8 cellular contexts compared by ENCODE assay signal in genomic region chr2:10493636-10494281, GRCh38. TPM values are rescaled to one million over a fixed set of nuclear protein-coding genes. Genes with fewer than 3 reads are reported as not detected.
A peak's percentile ranks its signal among the peaks of the same experiment; 100 is the strongest.
DNase-seq lines count a peak whose midpoint lies in the region; ATAC-seq, FAIRE-seq and TF ChIP-seq lines count a peak whose summit lies in the region.

No MANE protein-coding gene starts in this region.

- no peaks in the 10 kb centered on the region for H3K9me3 ChIP-seq in RWPE2 (ENCODE audit: severe bottlenecking)
- H3K9me3 ChIP-seq in mucosa of descending colon, result no peaks in the 10 kb centered on the region
- H3K9me3 ChIP-seq in stomach, result peaks cover 0 to 5% (median 0%) of the 10 kb centered on the region in 4 donors

- no peak for TF ChIP-seq EP300 in stomach (IDR thresholded peaks at IDR 0.05)

- no peak for TF ChIP-seq POLR2A in stomach (IDR thresholded peaks at IDR 0.05)

- no peak overlapping the region for H3K4me3 Mint-ChIP-seq in activated naive CD4-positive, alpha-beta T cell treated with anti-CD3 and anti-CD28 coated beads for 36 hours

- no peak for FAIRE-seq in D721Med (lab: Jason Lieb, UNC)

- peaks cover 4% of the 10 kb centered on the region for H3K27me3 Mint-ChIP-seq in activated naive CD4-positive, alpha-beta T cell treated with anti-CD3 and anti-CD28 coated beads for 36 hours (ENCODE audit: low read depth)

- intact Hi-C loops in activated naive CD4-positive, alpha-beta T cell treated with anti-CD3 and anti-CD28 coated beads for 36 hours (cut with micrococcal nuclease), result loop anchor here (1.0 kb wide), 2 partner anchors 45 to 161 kb away; partner anchors contain the start of gene ODC1
- intact Hi-C loops in mucosa of descending colon (cut with DNase I, micrococcal nuclease), result no loop called here
- intact Hi-C loops in stomach (cut with DNase I; ENCODE audit: low total_unique reads), result no loop called here

- H3K4me1 Mint-ChIP-seq in activated naive CD4-positive, alpha-beta T cell treated with anti-CD3 and anti-CD28 coated beads for 36 hours (ENCODE audit: low read depth), result peaks cover 13% of the 10 kb centered on the region

- peak overlapping the region; percentile 50 for H3K27ac ChIP-seq in RWPE2 (ENCODE audit: poor library complexity, severe bottlenecking)
- H3K27ac ChIP-seq in stomach, result peak overlapping the region in 2 of 5 donors; percentile 62 to 68

- peaks cover 21% of the 10 kb centered on the region for H3K4me1 ChIP-seq in RWPE2 (ENCODE audit: insufficient read depth, poor library complexity, severe bottlenecking)
- H3K4me1 ChIP-seq in mucosa of descending colon (ENCODE audit: low read depth), result peaks cover 19% of the 10 kb centered on the region
- peaks cover 0 to 27% (median 19%) of the 10 kb centered on the region in 4 donors for H3K4me1 ChIP-seq in stomach

- peaks cover 2% of the 10 kb centered on the region for H3K9me3 Mint-ChIP-seq in activated naive CD4-positive, alpha-beta T cell treated with anti-CD3 and anti-CD28 coated beads for 36 hours

- WGBS in stomach, 5 donors, result 35 to 47% (median 39%) methylated on average over 14 to 22 of the region's 22 CpGs

- no peaks in the 10 kb centered on the region for H3K36me3 Mint-ChIP-seq in activated naive CD4-positive, alpha-beta T cell treated with anti-CD3 and anti-CD28 coated beads for 36 hours (ENCODE audit: low read depth)

- no peaks in the 10 kb centered on the region for H3K36me3 ChIP-seq in RWPE2 (ENCODE audit: low read depth)
- no peaks in the 10 kb centered on the region for H3K36me3 ChIP-seq in mucosa of descending colon (ENCODE audit: low read depth)
- H3K36me3 ChIP-seq in stomach, result no peaks in the 10 kb centered on the region

- peak overlapping the region; percentile 46 for H3K27ac Mint-ChIP-seq in activated naive CD4-positive, alpha-beta T cell treated with anti-CD3 and anti-CD28 coated beads for 36 hours

- DNase-seq in RWPE2 (ENCODE audit: low spot score), result peak; percentile 98
- DNase-seq in activated naive CD4-positive, alpha-beta T cell treated with anti-CD3 and anti-CD28 coated beads for 36 hours, result peak; percentile 89
- peak; percentile 65 to 89 (median 79) for DNase-seq in mucosa of descending colon
- peak; percentile 84 for DNase-seq in stomach
- no peak for DNase-seq in D721Med (ENCODE audit: insufficient read length, low spot score)
- no peak for DNase-seq in NCI-H524 treated with DMSO at 0.1 percent for 48 hours (lab: John Stamatoyannopoulos, UW)

- TF ChIP-seq CTCF in RWPE2 (IDR thresholded peaks at IDR 0.05; ENCODE audit: poor library complexity, severe bottlenecking) (no peak), mucosa of descending colon (IDR thresholded peaks at IDR 0.05) (no peak), stomach (IDR thresholded peaks at IDR 0.05) (no peak), D721Med (IDR thresholded peaks at IDR 0.05; ENCODE audit: insufficient read depth, missing control alignments) (no peak)

- CTCF ChIA-PET in activated naive CD4-positive, alpha-beta T cell treated with anti-CD3 and anti-CD28 coated beads for 36 hours (lab: Charles Lee), result no interaction called here

- H3K27me3 ChIP-seq in RWPE2 (ENCODE audit: insufficient read depth, poor library complexity, severe bottlenecking), result no peaks in the 10 kb centered on the region
- peaks cover 0 to 22% (median 0%) of the 10 kb centered on the region in 3 donors for H3K27me3 ChIP-seq in stomach

- peak; percentile 98 for ATAC-seq in GM18873 (IDR thresholded peaks at IDR 0.05; ENCODE audit: low FRiP score, unreplicated experiment)
- ATAC-seq in HG03039 (IDR thresholded peaks at IDR 0.05; ENCODE audit: unreplicated experiment), result peak; percentile 83
- ATAC-seq in RWPE2 (ENCODE audit: low read depth), result peak; percentile 90
- ATAC-seq in mucosa of descending colon, result peak; percentile 77

- H3K4me3 ChIP-seq in RWPE2 (ENCODE audit: severe bottlenecking) (no peak overlapping the region), mucosa of descending colon (no peak overlapping the region), stomach (no peak overlapping the region)

RNA-seq across cellular contexts. Expression of gene ODC1, which starts 45.6 kb away (rescaled TPM):
- 100 to 1,000 TPM; 174 to 177 TPM for total RNA-seq in activated naive CD4-positive, alpha-beta T cell treated with anti-CD3 and anti-CD28 coated beads for 36 hours
- total RNA-seq in mucosa of descending colon (10 to 100 TPM; 32.2 to 60.2 (median 35.7) TPM), stomach (100 to 1,000 TPM in 3 of 5 donors, 10 to 100 TPM in 2; 33.0 to 148 (median 113) TPM)
- 10 to 100 TPM; 32.2 to 51.8 (median 36.2) TPM for polyA plus RNA-seq in stomach

Comparison
In these comparisons a context has a peak if more than half of its experiments do, and no peak if none do; other contexts are left out.
1. DNase-seq: peak in RWPE2 (single experiment), activated naive CD4-positive, alpha-beta T cell treated with anti-CD3 and anti-CD28 coated beads for 36 hours (single experiment), mucosa of descending colon (3 of 3) and stomach (single experiment); none in D721Med (single experiment) and NCI-H524 treated with DMSO at 0.1 percent for 48 hours (single experiment).
2. Peak in every context shown above with its lines, with median percentiles within 50 percentile points of each other: ATAC-seq.